ENCODE assay signal across 9 cellular contexts in genomic region chr6:31730631-31731086, GRCh38. TPM values are rescaled to one million over a fixed set of nuclear protein-coding genes. Genes with fewer than 3 reads are reported as not detected.
DNase-seq lines count a peak whose midpoint lies in the region; ATAC-seq, FAIRE-seq and TF ChIP-seq lines count a peak whose summit lies in the region.
"Had no signal": no experiment of that assay in that cellular context is flagged by ENCODE, and none has a peak within 500 bp of the region (broad histone marks: within the 10 kb centered on the region; RNA-seq: fewer than 3 reads in every experiment).

No MANE protein-coding gene starts in this region.

- peaks cover 4 to 50% (median 8%) of the 10 kb centered on the region in 5 donors for H3K36me3 Mint-ChIP-seq in naive thymus-derived CD4-positive, alpha-beta T cell

- peaks cover 0 to 3% (median 0%) of the 10 kb centered on the region in 11 donors for H3K9me3 Mint-ChIP-seq in naive thymus-derived CD4-positive, alpha-beta T cell

- TF ChIP-seq EP300 in A549 (IDR thresholded peaks at IDR 0.05) = no peak

- DNase-seq in A549 (ENCODE audit: low read depth in 1 of 2, low spot score in 1 of 2) = no peak
- DNase-seq in choroid plexus epithelial cell (ENCODE audit: low read depth) = no peak
- no peak for DNase-seq in naive thymus-derived CD4-positive, alpha-beta T cell
- no peak for DNase-seq in H54 (ENCODE audit: insufficient read length, low spot score)
- no peak for DNase-seq in ureter (ENCODE audit: low spot score)
- no peak for DNase-seq in NCI-H446 treated with DMSO at 0.1 percent for 48 hours (lab: John Stamatoyannopoulos, UW)

- peak overlapping the region; percentile 83 to 100 (median 97) for H3K4me3 Mint-ChIP-seq in naive thymus-derived CD4-positive, alpha-beta T cell

- H3K27me3 ChIP-seq in HUES64 (ENCODE audit: insufficient read depth, low read length) = no peaks in the 10 kb centered on the region
- H3K27me3 ChIP-seq in naive thymus-derived CD4-positive, alpha-beta T cell (ENCODE audit: control insufficient read depth in 2 of 2, insufficient read depth in 2 of 2, low read length in 2 of 2) = no peaks in the 10 kb centered on the region

- H3K9me3 ChIP-seq in A549 (no peaks in the 10 kb centered on the region), HUES64 (ENCODE audit: insufficient read depth, low read depth, low read length) (no peaks in the 10 kb centered on the region)
- H3K9me3 ChIP-seq in naive thymus-derived CD4-positive, alpha-beta T cell (ENCODE audit: control insufficient read depth in 2 of 3, low read length in 3 of 3) = no peaks in the 10 kb centered on the region

- H3K4me1 Mint-ChIP-seq in naive thymus-derived CD4-positive, alpha-beta T cell = peaks cover 16 to 73% (median 62%) of the 10 kb centered on the region in 7 donors

- H3K4me3 ChIP-seq in A549 (peak overlapping the region; percentile 58; the same call in 2 of the 3 replicates), HUES64 (ENCODE audit: low read length) (peak overlapping the region; percentile 94), choroid plexus epithelial cell (ENCODE audit: low read depth, low read length) (peak overlapping the region; percentile 80)
- H3K4me3 ChIP-seq in naive thymus-derived CD4-positive, alpha-beta T cell (ENCODE audit: low read length) = no peak overlapping the region

- H3K27ac Mint-ChIP-seq in naive thymus-derived CD4-positive, alpha-beta T cell = peak overlapping the region in 8 of 9 donors; percentile 30 to 90 (median 74)

- POLR2A ChIA-PET in A549 (lab: Yijun Ruan, JAX) = interaction anchor here (0.5 to 2.0 kb wide), 5 partner anchors 9 to 189 kb away, joined by 3 to 9 read pairs (median 4); partner anchors contain the start of genes DDX39B, HSPA1A, HSPA1B and HSPA1L
- POLR2A ChIA-PET in naive thymus-derived CD4-positive, alpha-beta T cell (lab: Charles Lee) = interaction anchor here (0.9 to 4.6 kb wide), 7 partner anchors 10 to 133 kb away, joined by 3 to 33 read pairs (median 3); partner anchors contain the start of genes HSPA1A, HSPA1B and HSPA1L

- H3K4me1 ChIP-seq in A549 = peaks cover 17% of the 10 kb centered on the region
- H3K4me1 ChIP-seq in HUES64 (ENCODE audit: insufficient read depth, low read length) = peaks cover 14% of the 10 kb centered on the region
- peaks cover 21 to 24% of the 10 kb centered on the region in 2 donors for H3K4me1 ChIP-seq in naive thymus-derived CD4-positive, alpha-beta T cell (ENCODE audit: control insufficient read depth in 2 of 2, insufficient read depth in 2 of 2, low read length in 2 of 2)

- TF ChIP-seq CTCF in A549 (IDR thresholded peaks at IDR 0.05) (no peak), choroid plexus epithelial cell (conservative IDR thresholded peaks at IDR 0.05; ENCODE audit: low read depth, low read length) (no peak)

- FAIRE-seq in A549 (lab: Jason Lieb, UNC) = no peak
- FAIRE-seq in H54 (lab: Jason Lieb, UNC) = no peak
- FAIRE-seq: colon had no signal

- peak overlapping the region in 1 of 2 experiments; percentile 95; a peak in 4 of 6 replicates for H3K27ac ChIP-seq in A549
- peak overlapping the region; percentile 32; the same call in 1 of the 2 replicates for H3K27ac ChIP-seq in HUES64 (ENCODE audit: low read depth, low read length)
- peak overlapping the region; percentile 65 for H3K27ac ChIP-seq in naive thymus-derived CD4-positive, alpha-beta T cell (ENCODE audit: low read depth, low read length)

- CTCF ChIA-PET in A549 (lab: Yijun Ruan, JAX) = interaction anchor here (0.6 to 4.7 kb wide), 9 partner anchors 9 to 222 kb away, joined by 3 to 30 read pairs (median 6); partner anchors contain the start of genes LSM2, LY6G5C and MSH5
- CTCF ChIA-PET in naive thymus-derived CD4-positive, alpha-beta T cell (lab: Charles Lee) = interaction anchor here (0.7 to 4.2 kb wide), 12 partner anchors 8 to 116 kb away, joined by 3 to 30 read pairs (median 6); partner anchors contain the start of genes HSPA1B, LSM2, MSH5 and VARS1

- ATAC-seq in A549 (no peak), GM18511 (IDR thresholded peaks at IDR 0.05; ENCODE audit: unreplicated experiment) (no peak)
- no peak for ATAC-seq in naive thymus-derived CD4-positive, alpha-beta T cell

- no peak for TF ChIP-seq RAD21 in A549 (conservative IDR thresholded peaks at IDR 0.05 in 1 of 2, IDR thresholded peaks at IDR 0.05 in 1 of 2)

- H3K9ac ChIP-seq in HUES64 (ENCODE audit: low read depth, low read length) = no peak overlapping the region

- peak overlapping the region; percentile 83 for H3K4me2 ChIP-seq in A549

- H3K36me3 ChIP-seq in HUES64 (ENCODE audit: insufficient read depth, low read length) = peaks cover 65% of the 10 kb centered on the region
- peaks cover 5 to 25% (median 13%) of the 10 kb centered on the region in 3 experiments for H3K36me3 ChIP-seq in naive thymus-derived CD4-positive, alpha-beta T cell (ENCODE audit: control insufficient read depth in 2 of 3, insufficient read depth in 3 of 3, low read length in 3 of 3)

- intact Hi-C loops in naive thymus-derived CD4-positive, alpha-beta T cell (cut with micrococcal nuclease) = loop anchor here (1.0 to 10.0 kb wide), 4 partner anchors 8 to 1474 kb away; partner anchors contain the start of genes DXO (in 1 of the 2), HSD17B8 (in 1 of the 2), RING1 (in 1 of the 2) and RXRB (in 1 of the 2)

- WGBS in A549 (ENCODE audit: missing lambda C conversion rate) = 87% methylated on average over 11 of the region's 11 CpGs
- WGBS in HUES64 = 82% methylated on average over 11 of the region's 11 CpGs

- TF ChIP-seq POLR2A in A549 (IDR thresholded peaks at IDR 0.05; ENCODE audit: low read length) = no peak
- TF ChIP-seq POLR2A in H54 (IDR thresholded peaks at IDR 0.05; ENCODE audit: low read depth, low read length) = no peak

- no peaks in the 10 kb centered on the region for H3K27me3 Mint-ChIP-seq in naive thymus-derived CD4-positive, alpha-beta T cell

RNA-seq across cellular contexts. Expression of gene DDAH2, which starts 1.6 kb away (rescaled TPM):
- polyA plus RNA-seq in A549 (2011; rRNA removed) = 19.3 and 20.6 TPM in 2 replicates
- 34.2 and 40.9 TPM in 2 replicates for polyA plus RNA-seq in A549 (2012; cell fraction: cytosol; rRNA removed)
- 34.2 and 38.0 TPM in 2 replicates for polyA plus RNA-seq in A549 (2012; cell fraction: nucleus; rRNA removed)
- polyA plus RNA-seq in A549 (2017; fragmentation: RNase III; extraction: RNeasy Plus Mini Kit Qiagen cat#74134 plus additional on column Dnase treatment) = 44.8 to 57.3 TPM (median 54.5 TPM) in 3 replicates
- polyA minus RNA-seq in A549 (2011; rRNA and poly(A)+ RNA removed) = 10.5 and 15.5 TPM in 2 replicates
- polyA plus RNA-seq in HUES64 (2013, experiment 1 of 2) = 65.0 TPM
- polyA plus RNA-seq in HUES64 (2013, experiment 2 of 2) = 86.9 TPM
- 10 to 100 TPM in 2 of 5 experiments, 1 to 10 TPM in 3; 4.9 to 31.4 (median 7.1) TPM for total RNA-seq in naive thymus-derived CD4-positive, alpha-beta T cell
- 10 to 100 TPM; 13.1 to 15.3 TPM for polyA plus RNA-seq in naive thymus-derived CD4-positive, alpha-beta T cell
- 33.3 TPM for total RNA-seq in ureter

RNA-seq across cellular contexts. Expression of gene CLIC1, which starts 5.7 kb away (rescaled TPM):
- 346 and 397 TPM in 2 replicates for polyA plus RNA-seq in A549 (2011; rRNA removed)
- polyA plus RNA-seq in A549 (2012; cell fraction: cytosol; rRNA removed) = 342 and 358 TPM in 2 replicates
- polyA plus RNA-seq in A549 (2012; cell fraction: nucleus; rRNA removed) = 234 and 248 TPM in 2 replicates
- polyA plus RNA-seq in A549 (2017; fragmentation: RNase III; extraction: RNeasy Plus Mini Kit Qiagen cat#74134 plus additional on column Dnase treatment) = 249 to 283 TPM (median 251 TPM) in 3 replicates
- polyA minus RNA-seq in A549 (2011; rRNA and poly(A)+ RNA removed) = 270 and 354 TPM in 2 replicates
- polyA plus RNA-seq in HUES64 (2013, experiment 1 of 2) = 285 TPM
- polyA plus RNA-seq in HUES64 (2013, experiment 2 of 2) = 300 TPM
- 100 to 1,000 TPM in 2 of 5 experiments, 10 to 100 TPM in 3; 29.3 to 494 (median 58.2) TPM for total RNA-seq in naive thymus-derived CD4-positive, alpha-beta T cell
- 100 to 1,000 TPM; 102 to 122 TPM for polyA plus RNA-seq in naive thymus-derived CD4-positive, alpha-beta T cell
- total RNA-seq in ureter = 276 TPM

RNA-seq across cellular contexts. Expression of gene MPIG6B, which starts 7.5 kb away (rescaled TPM):
- not detected in 2 replicates for polyA plus RNA-seq in A549 (2011; rRNA removed)
- polyA plus RNA-seq in A549 (2012; cell fraction: cytosol; rRNA removed) = not detected in 2 replicates
- not detected in 2 replicates for polyA plus RNA-seq in A549 (2012; cell fraction: nucleus; rRNA removed)
- not detected in 3 replicates for polyA plus RNA-seq in A549 (2017; fragmentation: RNase III; extraction: RNeasy Plus Mini Kit Qiagen cat#74134 plus additional on column Dnase treatment)
- polyA minus RNA-seq in A549 (2011; rRNA and poly(A)+ RNA removed) = not detected in 2 replicates
- polyA plus RNA-seq in HUES64 (2013, experiment 1 of 2) = not detected
- not detected for polyA plus RNA-seq in HUES64 (2013, experiment 2 of 2)
- 1 to 10 TPM in 1 of 5 experiments, under 1 TPM in 4; 0.12 to 4.7 (median 0.64) TPM for total RNA-seq in naive thymus-derived CD4-positive, alpha-beta T cell
- 1 to 10 TPM in 1 of 2 donors, under 1 TPM in 1; 0.20 to 2.3 TPM for polyA plus RNA-seq in naive thymus-derived CD4-positive, alpha-beta T cell
- total RNA-seq in ureter = 0.26 TPM

RNA-seq across cellular contexts. Expression of gene LY6G6C, which starts 9.1 kb away (rescaled TPM):
- polyA plus RNA-seq in A549 (2011; rRNA removed) = 0.08 and 0.11 TPM in 2 replicates
- polyA plus RNA-seq in A549 (2012; cell fraction: cytosol; rRNA removed) = 0.04 and 0.09 TPM in 2 replicates
- 0.64 and 0.91 TPM in 2 replicates for polyA plus RNA-seq in A549 (2012; cell fraction: nucleus; rRNA removed)
- 0.11 to 0.21 TPM in 2 of 3 replicates, not detected in the other for polyA plus RNA-seq in A549 (2017; fragmentation: RNase III; extraction: RNeasy Plus Mini Kit Qiagen cat#74134 plus additional on column Dnase treatment)
- not detected in 2 replicates for polyA minus RNA-seq in A549 (2011; rRNA and poly(A)+ RNA removed)
- not detected for polyA plus RNA-seq in HUES64 (2013, experiment 1 of 2)
- not detected for polyA plus RNA-seq in HUES64 (2013, experiment 2 of 2)
- total RNA-seq in naive thymus-derived CD4-positive, alpha-beta T cell = 1 to 10 TPM in 1 of 5 experiments, not detected in 4; 1.2 TPM
- polyA plus RNA-seq in naive thymus-derived CD4-positive, alpha-beta T cell = not detected
- total RNA-seq in ureter = not detected

RNA-seq across cellular contexts. Expression of gene MSH5, which starts 9.1 kb away (rescaled TPM):
- polyA plus RNA-seq in A549 (2011; rRNA removed) (36.5 and 42.6 TPM in 2 replicates), A549 (2017; fragmentation: RNase III; extraction: RNeasy Plus Mini Kit Qiagen cat#74134 plus additional on column Dnase treatment) (17.1 to 18.8 TPM (median 17.4 TPM) in 3 replicates)
- 24.2 and 25.0 TPM in 2 replicates for polyA plus RNA-seq in A549 (2012; cell fraction: cytosol; rRNA removed)
- 194 and 283 TPM in 2 replicates for polyA plus RNA-seq in A549 (2012; cell fraction: nucleus; rRNA removed)
- polyA minus RNA-seq in A549 (2011; rRNA and poly(A)+ RNA removed) = 37.9 and 48.0 TPM in 2 replicates
- 9.5 TPM for polyA plus RNA-seq in HUES64 (2013, experiment 1 of 2)
- 14.6 TPM for polyA plus RNA-seq in HUES64 (2013, experiment 2 of 2)
- total RNA-seq in naive thymus-derived CD4-positive, alpha-beta T cell = 10 to 100 TPM; 10.3 to 52.2 (median 11.4) TPM
- 1 to 10 TPM in 1 of 2 donors, under 1 TPM in 1; 0.51 to 2.6 TPM for polyA plus RNA-seq in naive thymus-derived CD4-positive, alpha-beta T cell
- total RNA-seq in ureter = 27.8 TPM
